16 cellular contexts compared by ENCODE assay signal in genomic region chr17:78422267-78422605, GRCh38. TPM values are rescaled to one million over a fixed set of nuclear protein-coding genes. Genes with fewer than 3 reads are reported as not detected.
DNase-seq lines count a peak whose midpoint lies in the region; ATAC-seq and TF ChIP-seq lines count a peak whose summit lies in the region.
"Had no signal": no experiment of that assay in that cellular context is flagged by ENCODE, and none has a peak within 500 bp of the region (broad histone marks: within the 10 kb centered on the region; RNA-seq: fewer than 3 reads in every experiment).

No MANE protein-coding gene starts in this region.

- H3F3A ChIP-seq in PC-9 (ENCODE audit: insufficient read depth, low read depth): 0 out of 2 replicates have a peak, but pooled peaks cover 5% of the 10 kb centered on the region

- CTCF ChIA-PET in activated naive CD4-positive, alpha-beta T cell treated with anti-CD3 and anti-CD28 coated beads for 36 hours (lab: Charles Lee): interaction anchor here (0.6 to 4.5 kb wide), 19 partner anchors 10 to 362 kb away, joined by 3 to 35 read pairs (median 5); partner anchors contain the start of genes PGS1 and SOCS3
- CTCF ChIA-PET in PC-9 (lab: Charles Lee): interaction anchor here (0.6 to 1.6 kb wide), 4 partner anchors 24 to 337 kb away, joined by 3 to 11 read pairs (median 3); no protein-coding TSS in a partner anchor

- no peak for ATAC-seq in stimulated activated effector memory CD8-positive, alpha-beta T cell treated with anti-CD3 and anti-CD28 coated beads, Interleukin-12 subunit alpha, Interleukin-12 subunit beta, amount 100 ng/mL, for 72 hours
- no peak for ATAC-seq in GM18868 (IDR thresholded peaks at IDR 0.05; ENCODE audit: unreplicated experiment)
- ATAC-seq in GM21381 (IDR thresholded peaks at IDR 0.05; ENCODE audit: unreplicated experiment): no peak

- intact Hi-C loops in activated naive CD4-positive, alpha-beta T cell treated with anti-CD3 and anti-CD28 coated beads for 36 hours (cut with micrococcal nuclease): loop anchor here (1.0 kb wide), 3 partner anchors 62 to 171 kb away; partner anchors contain the start of gene SOCS3
- intact Hi-C loops in PC-9 (cut with micrococcal nuclease; ENCODE audit: unreplicated experiment): loop anchor here (1.0 to 5.0 kb wide), 4 partner anchors 62 to 335 kb away; partner anchors contain the start of gene SOCS3

- H3K36me3 ChIP-seq in PC-9 (ENCODE audit: low read depth) (no peaks in the 10 kb centered on the region), iPS-20b (ENCODE audit: insufficient read depth, low read depth, low read length) (peaks cover 85% of the 10 kb centered on the region)
- H3K36me3 ChIP-seq: neural progenitor cell had no signal

- POLR2A ChIA-PET in PC-9 (lab: Charles Lee; ENCODE audit: unreplicated experiment): no interaction called here

- no peaks in the 10 kb centered on the region for H3K79me2 ChIP-seq in PC-9 (ENCODE audit: low read depth)

- H3K27me3 Mint-ChIP-seq in activated naive CD4-positive, alpha-beta T cell treated with anti-CD3 and anti-CD28 coated beads for 36 hours (ENCODE audit: low read depth): no peaks in the 10 kb centered on the region
- H3K27me3 Mint-ChIP-seq: activated B cell treated with CpG ODN at 0.5 μM for 24 hours; activated naive CD8-positive, alpha-beta T cell; CD8-positive, alpha-beta memory T cell; T-helper 17 cell had no signal

- no peak overlapping the region for H3K4me3 Mint-ChIP-seq in activated naive CD4-positive, alpha-beta T cell treated with anti-CD3 and anti-CD28 coated beads for 36 hours
- no peak overlapping the region for H3K4me3 Mint-ChIP-seq in stimulated activated effector memory CD8-positive, alpha-beta T cell treated with anti-CD3 and anti-CD28 coated beads, Interleukin-12 subunit alpha, Interleukin-12 subunit beta, amount 100 ng/mL, for 72 hours
- H3K4me3 Mint-ChIP-seq: activated B cell treated with CpG ODN at 0.5 μM for 24 hours; activated naive CD8-positive, alpha-beta T cell; CD8-positive, alpha-beta memory T cell; neural progenitor cell; T-helper 17 cell had no signal

- H3K9me2 ChIP-seq in PC-9 (ENCODE audit: insufficient read depth): no peaks in the 10 kb centered on the region

- BruUV-seq in PC-9 (replicated peaks; lab: Mats Ljungman, UMichigan): no TSS peak

- H3K4me1 ChIP-seq in PC-9 (replicated peaks; ENCODE audit: insufficient read depth) (no peaks in the 10 kb centered on the region), iPS-20b (ENCODE audit: insufficient read depth, low read length) (no peaks in the 10 kb centered on the region)
- H3K4me1 ChIP-seq: neural progenitor cell had no signal

- no peak overlapping the region for H2AFZ ChIP-seq in PC-9
- H2AFZ ChIP-seq: neural progenitor cell had no signal

- no peaks in the 10 kb centered on the region for H3K27me3 ChIP-seq in PC-9 (ENCODE audit: insufficient read depth, low read depth)
- no peaks in the 10 kb centered on the region for H3K27me3 ChIP-seq in iPS-20b (ENCODE audit: insufficient read depth, low read length)
- H3K27me3 ChIP-seq: esophagus squamous epithelium, neural progenitor cell, vagina had no signal

- H3K27ac Mint-ChIP-seq in activated naive CD4-positive, alpha-beta T cell treated with anti-CD3 and anti-CD28 coated beads for 36 hours: peak overlapping the region; percentile 70
- H3K27ac Mint-ChIP-seq in stimulated activated effector memory CD8-positive, alpha-beta T cell treated with anti-CD3 and anti-CD28 coated beads, Interleukin-12 subunit alpha, Interleukin-12 subunit beta, amount 100 ng/mL, for 72 hours: peak overlapping the region; percentile 45
- H3K27ac Mint-ChIP-seq: activated B cell treated with CpG ODN at 0.5 μM for 24 hours; activated naive CD8-positive, alpha-beta T cell; neural progenitor cell; T-helper 17 cell had no signal

- peak overlapping the region; percentile 19; the same call in 1 of the 2 replicates for H3K9ac ChIP-seq in iPS-20b (ENCODE audit: low read depth, low read length)
- H3K9ac ChIP-seq: neural progenitor cell had no signal

- H3K4me2 ChIP-seq in PC-9: no peak overlapping the region
- H3K4me2 ChIP-seq: neural progenitor cell had no signal

- 0 out of 2 replicates have a peak, but pooled peaks have one; percentile 6 for TF ChIP-seq CTCF in PC-9 (conservative IDR thresholded peaks at IDR 0.05)

- peaks cover 40% of the 10 kb centered on the region for H3K36me3 Mint-ChIP-seq in activated naive CD4-positive, alpha-beta T cell treated with anti-CD3 and anti-CD28 coated beads for 36 hours (ENCODE audit: low read depth)
- peaks cover 98% of the 10 kb centered on the region for H3K36me3 Mint-ChIP-seq in stimulated activated effector memory CD8-positive, alpha-beta T cell treated with anti-CD3 and anti-CD28 coated beads, Interleukin-12 subunit alpha, Interleukin-12 subunit beta, amount 100 ng/mL, for 72 hours

- H3K4me1 Mint-ChIP-seq in activated naive CD4-positive, alpha-beta T cell treated with anti-CD3 and anti-CD28 coated beads for 36 hours (ENCODE audit: low read depth): peaks cover 40% of the 10 kb centered on the region
- H3K4me1 Mint-ChIP-seq in stimulated activated effector memory CD8-positive, alpha-beta T cell treated with anti-CD3 and anti-CD28 coated beads, Interleukin-12 subunit alpha, Interleukin-12 subunit beta, amount 100 ng/mL, for 72 hours: peaks cover 27% of the 10 kb centered on the region
- H3K4me1 Mint-ChIP-seq: neural progenitor cell had no signal

- no peak overlapping the region for H3K4me3 ChIP-seq in PC-9
- H3K4me3 ChIP-seq in iPS-20b (ENCODE audit: low read length): no peak overlapping the region
- H3K4me3 ChIP-seq: esophagus squamous epithelium, neural progenitor cell, vagina had no signal

- H3K27ac ChIP-seq in PC-9: no peak overlapping the region
- H3K27ac ChIP-seq in iPS-20b (ENCODE audit: low read length): no peak overlapping the region
- H3K27ac ChIP-seq: vagina had no signal

- peaks cover 5% of the 10 kb centered on the region; the same call in 1 of the 2 replicates for H4K20me1 ChIP-seq in PC-9 (ENCODE audit: insufficient read depth)

- no peaks in the 10 kb centered on the region for H3K9me3 Mint-ChIP-seq in activated naive CD4-positive, alpha-beta T cell treated with anti-CD3 and anti-CD28 coated beads for 36 hours
- H3K9me3 Mint-ChIP-seq in stimulated activated effector memory CD8-positive, alpha-beta T cell treated with anti-CD3 and anti-CD28 coated beads, Interleukin-12 subunit alpha, Interleukin-12 subunit beta, amount 100 ng/mL, for 72 hours: no peaks in the 10 kb centered on the region
- H3K9me3 Mint-ChIP-seq: activated B cell treated with CpG ODN at 0.5 μM for 24 hours; CD8-positive, alpha-beta memory T cell; neural progenitor cell had no signal

- no peaks in the 10 kb centered on the region for H3K9me3 ChIP-seq in PC-9 (ENCODE audit: insufficient read depth, low read depth)
- H3K9me3 ChIP-seq in iPS-20b (ENCODE audit: insufficient read depth, low read depth, low read length): no peaks in the 10 kb centered on the region
- H3K9me3 ChIP-seq: esophagus squamous epithelium, vagina had no signal

- no peak for DNase-seq in activated naive CD4-positive, alpha-beta T cell treated with anti-CD3 and anti-CD28 coated beads for 36 hours
- no peak for DNase-seq in activated naive CD4-positive, alpha-beta T cell treated with Interleukin-2 at 50 U/mL for 16 hours
- no peak for DNase-seq in PC-9
- no peak for DNase-seq in stimulated activated effector memory CD8-positive, alpha-beta T cell treated with anti-CD3 and anti-CD28 coated beads, Interleukin-12 subunit alpha, Interleukin-12 subunit beta, amount 100 ng/mL, for 72 hours (ENCODE audit: low spot score in 2 of 2)
- no peak for DNase-seq in SIG-M5 treated with dmso at 0.1 percent for 504 hours (lab: John Stamatoyannopoulos, UW; ENCODE audit: unreplicated experiment)
- DNase-seq: esophagus squamous epithelium, NCI-H446 treated with DMSO at 0.1 percent for 48 hours had no signal

RNA-seq across cellular contexts. Expression of gene PGS1, which starts 43.8 kb away (rescaled TPM):
- total RNA-seq in activated naive CD4-positive, alpha-beta T cell treated with anti-CD3 and anti-CD28 coated beads for 36 hours: 10 to 100 TPM; 69.0 to 73.1 TPM
- total RNA-seq in PC-9 (2021): 37.7 and 40.2 TPM in 2 replicates
